7 cellular contexts compared by ENCODE assay signal in genomic region chr3:94036909-94037507, GRCh38. TPM values are rescaled to one million over a fixed set of nuclear protein-coding genes. Genes with fewer than 3 reads are reported as not detected.
A peak's percentile ranks its signal among the peaks of the same experiment; 100 is the strongest.
DNase-seq lines count a peak whose midpoint lies in the region; ATAC-seq and FAIRE-seq lines count a peak whose summit lies in the region.

No MANE protein-coding gene starts in this region.

- peak; percentile 63 for FAIRE-seq in G401.6 (lab: Jason Lieb, UNC)

- DNase-seq in LoVo (ENCODE audit: low spot score) = peak; percentile 16
- peak; percentile 20 for DNase-seq in cerebellar cortex (ENCODE audit: low spot score)
- DNase-seq in myocyte (ENCODE audit: low read depth) = peak; percentile 38
- no peak for DNase-seq in stimulated activated CD4-positive, alpha-beta T cell treated with anti-CD3 and anti-CD28 coated beads, Interleukin-4, amount 100 ng/mL, for 1 hour

- ATAC-seq in GM21619 (IDR thresholded peaks at IDR 0.05; ENCODE audit: unreplicated experiment) (peak; percentile 82), HG02763 (IDR thresholded peaks at IDR 0.05; ENCODE audit: unreplicated experiment) (no peak)

RNA-seq across cellular contexts. Expression of gene STX19, which starts 8.6 kb away (rescaled TPM):
- not detected in 2 replicates for total RNA-seq in myocyte
- 0.16 TPM for polyA plus RNA-seq in myocyte (2012)

RNA-seq across cellular contexts. Expression of gene DHFR2, which starts 25.7 kb away (rescaled TPM):
- total RNA-seq in myocyte = 3.3 and 3.9 TPM in 2 replicates
- polyA plus RNA-seq in myocyte (2012) = 3.0 TPM

RNA-seq across cellular contexts. Expression of gene NSUN3, which starts 25.9 kb away (rescaled TPM):
- 8.5 and 9.6 TPM in 2 replicates for total RNA-seq in myocyte
- 5.6 TPM for polyA plus RNA-seq in myocyte (2012)

RNA-seq across cellular contexts. Expression of gene ARL13B, which starts 57.1 kb away (rescaled TPM):
- total RNA-seq in myocyte = 6.0 and 9.4 TPM in 2 replicates
- 9.6 TPM for polyA plus RNA-seq in myocyte (2012)
